Comparison of ENCODE assay signal across 10 cellular contexts in genomic region chr13:37870895-37871550, GRCh38. TPM values are rescaled to one million over a fixed set of nuclear protein-coding genes. Genes with fewer than 3 reads are reported as not detected.
DNase-seq lines count a peak whose midpoint lies in the region; ATAC-seq, FAIRE-seq and TF ChIP-seq lines count a peak whose summit lies in the region.
"Had no signal": no experiment of that assay in that cellular context is flagged by ENCODE, and none has a peak within 500 bp of the region (broad histone marks: within the 10 kb centered on the region; RNA-seq: fewer than 3 reads in every experiment).

No MANE protein-coding gene starts in this region.

- DNase-seq in fibroblast of villous mesenchyme (ENCODE audit: low read depth) (peak; percentile 76), progenitor cell of endocrine pancreas (ENCODE audit: low spot score, unreplicated experiment) (no peak), SIG-M5 (lab: John Stamatoyannopoulos, UW) (no peak), small intestine (no peak)
- DNase-seq in activated CD4-positive, alpha-beta T cell treated with anti-CD3 and anti-CD28 coated beads, Interleukin-2, amount 10 ng/mL, durations not matched to agents 7 days and 5 days, result no peak

- peaks cover 3 to 11% of the 10 kb centered on the region in 2 donors for H3K27me3 ChIP-seq in small intestine (ENCODE audit: control insufficient read depth in 2 of 2, insufficient read depth in 2 of 2, low read length in 2 of 2)

- H3K4me1 ChIP-seq in ES-I3 (ENCODE audit: insufficient read depth, low read length) (no peaks in the 10 kb centered on the region), small intestine (ENCODE audit: control insufficient read depth in 2 of 2, insufficient read depth in 1 of 2, low read depth in 1 of 2, low read length in 1 of 2) (no peaks in the 10 kb centered on the region)

- H3K4me1 Mint-ChIP-seq in progenitor cell of endocrine pancreas (ENCODE audit: low read depth), result peaks cover 30% of the 10 kb centered on the region
- H3K4me1 Mint-ChIP-seq in activated CD4-positive, alpha-beta T cell treated with anti-CD3 and anti-CD28 coated beads, Interleukin-2, amount 10 ng/mL, durations not matched to agents 7 days and 5 days, result no peaks in the 10 kb centered on the region

- CTCF ChIA-PET in activated CD4-positive, alpha-beta T cell treated with anti-CD3 and anti-CD28 coated beads, Interleukin-2, amount 10 ng/mL, durations not matched to agents 7 days and 5 days (lab: Charles Lee), result interaction anchor here (0.5 kb wide), 1 partner anchor 935 kb away, joined by 3 read pairs; no protein-coding TSS in a partner anchor

- 23 to 42% (median 36%) methylated on average over 10 of the region's 10 CpGs for WGBS in small intestine, 3 donors

- peaks cover 20% of the 10 kb centered on the region for H3K27me3 Mint-ChIP-seq in progenitor cell of endocrine pancreas
- peaks cover 37% of the 10 kb centered on the region for H3K27me3 Mint-ChIP-seq in activated CD4-positive, alpha-beta T cell treated with anti-CD3 and anti-CD28 coated beads, Interleukin-2, amount 10 ng/mL, durations not matched to agents 7 days and 5 days

- no peak for TF ChIP-seq CTCF in fibroblast of villous mesenchyme (IDR thresholded peaks at IDR 0.05; ENCODE audit: insufficient read depth, low read depth, low read length)
- no peak for TF ChIP-seq CTCF in progenitor cell of endocrine pancreas (IDR thresholded peaks at IDR 0.05; ENCODE audit: unreplicated experiment)

- FAIRE-seq in small intestine (lab: Jason Lieb, UNC), result no peak

- peak overlapping the region; percentile 89 for H3K4me3 Mint-ChIP-seq in progenitor cell of endocrine pancreas (ENCODE audit: low read depth)
- H3K4me3 Mint-ChIP-seq in activated CD4-positive, alpha-beta T cell treated with anti-CD3 and anti-CD28 coated beads, Interleukin-2, amount 10 ng/mL, durations not matched to agents 7 days and 5 days, result no peak overlapping the region
- H3K4me3 Mint-ChIP-seq: activated CD4-positive, alpha-beta T cell treated with anti-CD3 and anti-CD28 coated beads for 36 hours had no signal

- H3K4me3 ChIP-seq in fibroblast of villous mesenchyme (ENCODE audit: low read depth, low read length) (peak overlapping the region; percentile 58), small intestine (ENCODE audit: low read depth in 1 of 2, low read length in 2 of 2) (no peak overlapping the region)

- no peaks in the 10 kb centered on the region for H3K36me3 ChIP-seq in ES-I3 (ENCODE audit: insufficient read depth, low read length)
- no peaks in the 10 kb centered on the region for H3K36me3 ChIP-seq in small intestine (ENCODE audit: control insufficient read depth in 2 of 2, insufficient read depth in 2 of 2, low read length in 2 of 2)

- no peaks in the 10 kb centered on the region for H3K36me3 Mint-ChIP-seq in progenitor cell of endocrine pancreas (ENCODE audit: insufficient read depth)
- H3K36me3 Mint-ChIP-seq in activated CD4-positive, alpha-beta T cell treated with anti-CD3 and anti-CD28 coated beads, Interleukin-2, amount 10 ng/mL, durations not matched to agents 7 days and 5 days (ENCODE audit: low read depth), result no peaks in the 10 kb centered on the region
- H3K36me3 Mint-ChIP-seq: activated naive CD8-positive, alpha-beta T cell had no signal

- POLR2A ChIA-PET in activated CD4-positive, alpha-beta T cell treated with anti-CD3 and anti-CD28 coated beads, Interleukin-2, amount 10 ng/mL, durations not matched to agents 7 days and 5 days (lab: Charles Lee), result no interaction called here

- H3K27ac ChIP-seq in small intestine (ENCODE audit: low read depth in 1 of 2, low read length in 1 of 2), result no peak overlapping the region

- peak overlapping the region; percentile 54; the same call in 1 of the 2 replicates for H3K9ac ChIP-seq in ES-I3 (ENCODE audit: low read depth, low read length)

- H3K27ac Mint-ChIP-seq in progenitor cell of endocrine pancreas, result peak overlapping the region; percentile 35
- H3K27ac Mint-ChIP-seq in activated CD4-positive, alpha-beta T cell treated with anti-CD3 and anti-CD28 coated beads, Interleukin-2, amount 10 ng/mL, durations not matched to agents 7 days and 5 days, result no peak overlapping the region
- H3K27ac Mint-ChIP-seq: activated CD4-positive, alpha-beta T cell treated with anti-CD3 and anti-CD28 coated beads for 36 hours; activated naive CD8-positive, alpha-beta T cell had no signal

- peaks cover 3% of the 10 kb centered on the region for H3K9me3 Mint-ChIP-seq in progenitor cell of endocrine pancreas (ENCODE audit: low read depth)
- no peaks in the 10 kb centered on the region for H3K9me3 Mint-ChIP-seq in activated CD4-positive, alpha-beta T cell treated with anti-CD3 and anti-CD28 coated beads, Interleukin-2, amount 10 ng/mL, durations not matched to agents 7 days and 5 days

- ATAC-seq in SK-N-SH treated with all-trans-retinoic acid at 6 μM for 48 hours, result peak; percentile 53
- no peak for ATAC-seq in HG03135 (IDR thresholded peaks at IDR 0.05; ENCODE audit: unreplicated experiment)
- ATAC-seq: activated CD4-positive, alpha-beta T cell treated with anti-CD3 and anti-CD28 coated beads for 36 hours had no signal

- no peaks in the 10 kb centered on the region for H3K9me3 ChIP-seq in ES-I3 (ENCODE audit: control insufficient read depth, insufficient read depth, low read length)
- H3K9me3 ChIP-seq in small intestine (ENCODE audit: control insufficient read depth, low read depth), result no peaks in the 10 kb centered on the region

TF ChIP-seq in SK-N-SH treated with all-trans-retinoic acid at 6 μM for 48 hours, 23 proteins besides CTCF, POLR2A, EP300 and RAD21 (continues in another document):
- no peak for TF ChIP-seq TCF4 (CRISPR knock-in tag; IDR thresholded peaks at IDR 0.05; ENCODE audit: borderline replicate concordance)
- no peak for TF ChIP-seq ESRRG (CRISPR knock-in tag; IDR thresholded peaks at IDR 0.05)
- TF ChIP-seq ZNF565 (CRISPR knock-in tag; conservative IDR thresholded peaks at IDR 0.05; ENCODE audit: low read depth), result no peak
- no peak for TF ChIP-seq POU6F1 (CRISPR knock-in tag; IDR thresholded peaks at IDR 0.05; ENCODE audit: borderline replicate concordance, low read depth)
- no peak for TF ChIP-seq ZFP30 (CRISPR knock-in tag; IDR thresholded peaks at IDR 0.05)
- TF ChIP-seq BACH2 (CRISPR knock-in tag; IDR thresholded peaks at IDR 0.05; ENCODE audit: borderline replicate concordance), result no peak
- TF ChIP-seq PATZ1 (CRISPR knock-in tag; IDR thresholded peaks at IDR 0.05; ENCODE audit: borderline replicate concordance), result no peak
- TF ChIP-seq ZC3H10 (CRISPR knock-in tag; IDR thresholded peaks at IDR 0.05), result no peak
- no peak for TF ChIP-seq ZNF8 (CRISPR knock-in tag; IDR thresholded peaks at IDR 0.05)
- no peak for TF ChIP-seq SNAI2 (CRISPR knock-in tag; IDR thresholded peaks at IDR 0.05)
- no peak for TF ChIP-seq CREB5 (CRISPR knock-in tag; IDR thresholded peaks at IDR 0.05; ENCODE audit: low read depth)
- TF ChIP-seq RARB (CRISPR knock-in tag; IDR thresholded peaks at IDR 0.05), result no peak
- no peak for TF ChIP-seq CSDC2 (CRISPR knock-in tag; IDR thresholded peaks at IDR 0.05)
- no peak for TF ChIP-seq GLIS3 (CRISPR knock-in tag; IDR thresholded peaks at IDR 0.05)
- TF ChIP-seq ISL1 (CRISPR knock-in tag; IDR thresholded peaks at IDR 0.05), result no peak
- no peak for TF ChIP-seq PPARA (CRISPR knock-in tag; IDR thresholded peaks at IDR 0.05; ENCODE audit: borderline replicate concordance)

RNA-seq across cellular contexts. Expression of gene TRPC4, which starts 1.5 kb away (rescaled TPM):
- total RNA-seq in fibroblast of villous mesenchyme (28.3 and 37.6 TPM in 2 replicates), progenitor cell of endocrine pancreas (4.2 and 5.3 TPM in 2 replicates)
- under 1 TPM in 2 of 3 donors, not detected in 1; 0.18 to 0.27 TPM for polyA plus RNA-seq in small intestine
- total RNA-seq in activated CD4-positive, alpha-beta T cell treated with anti-CD3 and anti-CD28 coated beads, Interleukin-2, amount 10 ng/mL, durations not matched to agents 7 days and 5 days, result not detected
- total RNA-seq: activated CD4-positive, alpha-beta T cell treated with anti-CD3 and anti-CD28 coated beads for 36 hours had no signal
